Comparison of ENCODE assay signal across 11 cellular contexts in the genomic region with DNA sequence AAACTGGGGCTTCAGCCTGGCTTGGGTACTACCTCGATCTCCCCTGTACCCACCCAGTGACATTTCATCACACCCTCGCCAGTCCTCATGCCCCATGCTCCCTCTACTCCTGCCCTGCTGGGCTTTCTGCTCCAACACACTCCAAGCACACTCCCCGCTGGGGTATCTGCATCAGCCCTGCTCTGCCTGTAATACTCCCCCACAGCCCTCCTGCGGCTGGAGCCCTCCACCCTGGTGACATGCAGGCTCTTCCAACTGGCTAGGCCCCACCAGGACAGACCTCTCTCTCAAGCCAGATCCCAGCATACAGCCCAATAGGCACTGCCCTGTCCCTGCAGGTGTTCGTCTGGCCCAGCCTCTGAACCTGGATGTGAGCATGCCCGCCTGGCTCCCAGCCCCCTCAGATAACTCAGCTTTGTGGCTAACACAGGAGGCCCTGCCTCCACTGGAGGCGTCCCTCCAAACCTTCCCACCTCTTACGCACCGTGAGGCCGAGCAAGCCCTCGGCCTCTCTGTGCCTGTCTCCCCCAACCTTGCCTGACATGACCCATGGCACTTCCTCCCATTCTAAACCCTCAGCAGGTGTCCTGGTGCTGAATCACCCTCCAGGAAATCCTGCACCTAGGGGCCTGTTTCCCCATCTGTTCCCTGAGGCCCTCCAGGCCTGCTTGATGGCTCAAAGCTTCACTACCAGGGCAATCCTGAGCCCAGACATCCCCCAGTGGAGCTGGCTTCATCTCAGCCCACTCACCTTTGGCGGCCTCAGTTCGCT. TPM values are rescaled to one million over a fixed set of nuclear protein-coding genes. Genes with fewer than 3 reads are reported as not detected.
DNase-seq lines count a peak whose midpoint lies in the region; ATAC-seq and TF ChIP-seq lines count a peak whose summit lies in the region.
"Had no signal": no experiment of that assay in that cellular context is flagged by ENCODE, and none has a peak within 500 bp of the region (broad histone marks: within the 10 kb centered on the region; RNA-seq: fewer than 3 reads in every experiment).

No MANE protein-coding gene starts in this region.

- DNase-seq in NCI-H1092 treated with DMSO at 0.1 percent for 48 hours (lab: John Stamatoyannopoulos, UW) (peak; percentile 61), NCI-H1092 (lab: John Stamatoyannopoulos, UW) (no peak), nephron progenitor cell (no peak), cerebellum (ENCODE audit: low spot score) (no peak)
- no peak for DNase-seq in NK-92 treated with Interleukin-12 subunit alpha and Interleukin-12 subunit beta, amount 100 ng/mL, for 24 hours (lab: John Stamatoyannopoulos, UW)
- DNase-seq: naive B cell; stimulated activated CD4-positive, alpha-beta T cell treated with anti-CD3 and anti-CD28 coated beads, Interleukin-2, amount 100 ng/mL, for 24 hours had no signal

- no peak for ATAC-seq in activated T-helper 17 cell treated with anti-CD3 and anti-CD28 coated beads, Interleukin-2, amount 50 U/mL, for 72 hours (replicated peaks)
- no peak for ATAC-seq in GM21526 (IDR thresholded peaks at IDR 0.05; ENCODE audit: low FRiP score, unreplicated experiment)

- no peaks in the 10 kb centered on the region for H3K36me3 Mint-ChIP-seq in activated T-helper 17 cell treated with anti-CD3 and anti-CD28 coated beads, Interleukin-2, amount 50 U/mL, for 72 hours (ENCODE audit: low read depth)
- no peaks in the 10 kb centered on the region for H3K36me3 Mint-ChIP-seq in nephron progenitor cell (ENCODE audit: low read depth)
- H3K36me3 Mint-ChIP-seq: naive B cell had no signal

- TF ChIP-seq RAD21 in Ishikawa (IDR thresholded peaks at IDR 0.05; ENCODE audit: low read depth): peak; percentile 17; the same call in 1 of the 2 replicates

- H3K27ac Mint-ChIP-seq in activated T-helper 17 cell treated with anti-CD3 and anti-CD28 coated beads, Interleukin-2, amount 50 U/mL, for 72 hours: peak overlapping the region; percentile 39
- peak overlapping the region; percentile 84 for H3K27ac Mint-ChIP-seq in nephron progenitor cell
- H3K27ac Mint-ChIP-seq: activated CD4-positive, alpha-beta T cell treated with anti-CD3 and anti-CD28 coated beads for 36 hours had no signal

- no peak overlapping the region for H3K4me3 Mint-ChIP-seq in activated T-helper 17 cell treated with anti-CD3 and anti-CD28 coated beads, Interleukin-2, amount 50 U/mL, for 72 hours
- no peak overlapping the region for H3K4me3 Mint-ChIP-seq in nephron progenitor cell
- H3K4me3 Mint-ChIP-seq: activated CD4-positive, alpha-beta T cell treated with anti-CD3 and anti-CD28 coated beads for 36 hours had no signal

- TF ChIP-seq CTCF in nephron progenitor cell (IDR thresholded peaks at IDR 0.05): no peak

- no peaks in the 10 kb centered on the region for H3K9me3 Mint-ChIP-seq in activated T-helper 17 cell treated with anti-CD3 and anti-CD28 coated beads, Interleukin-2, amount 50 U/mL, for 72 hours
- H3K9me3 Mint-ChIP-seq in nephron progenitor cell: no peaks in the 10 kb centered on the region

- TF ChIP-seq EP300 in Ishikawa (IDR thresholded peaks at IDR 0.05; ENCODE audit: borderline replicate concordance): peak; percentile 84

- no peaks in the 10 kb centered on the region for H3K27me3 Mint-ChIP-seq in activated T-helper 17 cell treated with anti-CD3 and anti-CD28 coated beads, Interleukin-2, amount 50 U/mL, for 72 hours
- no peaks in the 10 kb centered on the region for H3K27me3 Mint-ChIP-seq in nephron progenitor cell (ENCODE audit: low read depth, poor library complexity)
- H3K27me3 Mint-ChIP-seq: activated CD4-positive, alpha-beta T cell treated with anti-CD3 and anti-CD28 coated beads for 36 hours had no signal

- H3K4me1 Mint-ChIP-seq in activated T-helper 17 cell treated with anti-CD3 and anti-CD28 coated beads, Interleukin-2, amount 50 U/mL, for 72 hours: no peaks in the 10 kb centered on the region
- peaks cover 16% of the 10 kb centered on the region for H3K4me1 Mint-ChIP-seq in nephron progenitor cell

TF ChIP-seq in Ishikawa, 13 proteins besides CTCF, POLR2A, EP300 and RAD21:
- TF ChIP-seq, protein P1, sequence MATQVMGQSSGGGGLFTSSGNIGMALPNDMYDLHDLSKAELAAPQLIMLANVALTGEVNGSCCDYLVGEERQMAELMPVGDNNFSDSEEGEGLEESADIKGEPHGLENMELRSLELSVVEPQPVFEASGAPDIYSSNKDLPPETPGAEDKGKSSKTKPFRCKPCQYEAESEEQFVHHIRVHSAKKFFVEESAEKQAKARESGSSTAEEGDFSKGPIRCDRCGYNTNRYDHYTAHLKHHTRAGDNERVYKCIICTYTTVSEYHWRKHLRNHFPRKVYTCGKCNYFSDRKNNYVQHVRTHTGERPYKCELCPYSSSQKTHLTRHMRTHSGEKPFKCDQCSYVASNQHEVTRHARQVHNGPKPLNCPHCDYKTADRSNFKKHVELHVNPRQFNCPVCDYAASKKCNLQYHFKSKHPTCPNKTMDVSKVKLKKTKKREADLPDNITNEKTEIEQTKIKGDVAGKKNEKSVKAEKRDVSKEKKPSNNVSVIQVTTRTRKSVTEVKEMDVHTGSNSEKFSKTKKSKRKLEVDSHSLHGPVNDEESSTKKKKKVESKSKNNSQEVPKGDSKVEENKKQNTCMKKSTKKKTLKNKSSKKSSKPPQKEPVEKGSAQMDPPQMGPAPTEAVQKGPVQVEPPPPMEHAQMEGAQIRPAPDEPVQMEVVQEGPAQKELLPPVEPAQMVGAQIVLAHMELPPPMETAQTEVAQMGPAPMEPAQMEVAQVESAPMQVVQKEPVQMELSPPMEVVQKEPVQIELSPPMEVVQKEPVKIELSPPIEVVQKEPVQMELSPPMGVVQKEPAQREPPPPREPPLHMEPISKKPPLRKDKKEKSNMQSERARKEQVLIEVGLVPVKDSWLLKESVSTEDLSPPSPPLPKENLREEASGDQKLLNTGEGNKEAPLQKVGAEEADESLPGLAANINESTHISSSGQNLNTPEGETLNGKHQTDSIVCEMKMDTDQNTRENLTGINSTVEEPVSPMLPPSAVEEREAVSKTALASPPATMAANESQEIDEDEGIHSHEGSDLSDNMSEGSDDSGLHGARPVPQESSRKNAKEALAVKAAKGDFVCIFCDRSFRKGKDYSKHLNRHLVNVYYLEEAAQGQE (IDR thresholded peaks at IDR 0.05; ENCODE audit: low read depth): no peak
- TF ChIP-seq FOXM1 (IDR thresholded peaks at IDR 0.05; ENCODE audit: borderline replicate concordance, low read depth): no peak
- TF ChIP-seq, protein P2, sequence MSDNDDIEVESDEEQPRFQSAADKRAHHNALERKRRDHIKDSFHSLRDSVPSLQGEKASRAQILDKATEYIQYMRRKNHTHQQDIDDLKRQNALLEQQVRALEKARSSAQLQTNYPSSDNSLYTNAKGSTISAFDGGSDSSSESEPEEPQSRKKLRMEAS (IDR thresholded peaks at IDR 0.05): peak; percentile 63
- peak; percentile 89 for TF ChIP-seq TCF12 (IDR thresholded peaks at IDR 0.05; ENCODE audit: low read depth)
- TF ChIP-seq, protein P3, sequence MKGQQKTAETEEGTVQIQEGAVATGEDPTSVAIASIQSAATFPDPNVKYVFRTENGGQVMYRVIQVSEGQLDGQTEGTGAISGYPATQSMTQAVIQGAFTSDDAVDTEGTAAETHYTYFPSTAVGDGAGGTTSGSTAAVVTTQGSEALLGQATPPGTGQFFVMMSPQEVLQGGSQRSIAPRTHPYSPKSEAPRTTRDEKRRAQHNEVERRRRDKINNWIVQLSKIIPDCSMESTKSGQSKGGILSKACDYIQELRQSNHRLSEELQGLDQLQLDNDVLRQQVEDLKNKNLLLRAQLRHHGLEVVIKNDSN (IDR thresholded peaks at IDR 0.05): no peak
- TF ChIP-seq TAF1 (IDR thresholded peaks at IDR 0.05; ENCODE audit: low read depth): 0 out of 2 replicates have a peak, but pooled peaks have one; percentile 24
- 0 out of 2 replicates have a peak, but pooled peaks have one; percentile 12 for TF ChIP-seq TEAD4 (IDR thresholded peaks at IDR 0.05)
- peak; percentile 31; the same call in 1 of the 2 replicates for TF ChIP-seq EGR1 (IDR thresholded peaks at IDR 0.05)
- TF ChIP-seq CEBPB (IDR thresholded peaks at IDR 0.05): no peak; the same call in 1 of the 2 replicates
- TF ChIP-seq CREB1 (IDR thresholded peaks at IDR 0.05; ENCODE audit: low read depth): no peak
- no peak; the same call in 1 of the 2 replicates for TF ChIP-seq NFIC (IDR thresholded peaks at IDR 0.05)
- no peak for TF ChIP-seq YY1 (IDR thresholded peaks at IDR 0.05; ENCODE audit: low read depth)
- 0 out of 2 replicates have a peak, but pooled peaks have one; percentile 2 for TF ChIP-seq ZBTB7A (IDR thresholded peaks at IDR 0.05; ENCODE audit: low read depth)

RNA-seq across cellular contexts. Expression of a gene that starts 33.5 kb away (rescaled TPM):
- total RNA-seq in activated T-helper 17 cell treated with anti-CD3 and anti-CD28 coated beads, Interleukin-2, amount 50 U/mL, for 72 hours: 10 to 100 TPM; 14.1 to 21.4 TPM
- 9.5 TPM for total RNA-seq in cerebellum

RNA-seq across cellular contexts. Expression of a gene that starts 33.5 kb away (rescaled TPM):
- total RNA-seq in activated T-helper 17 cell treated with anti-CD3 and anti-CD28 coated beads, Interleukin-2, amount 50 U/mL, for 72 hours: 100 to 1,000 TPM in 1 of 2 donors, 10 to 100 TPM in 1; 53.4 to 133 TPM
- 39.5 TPM for total RNA-seq in cerebellum

RNA-seq across cellular contexts. Expression of a gene that starts 41.5 kb away (rescaled TPM):
- total RNA-seq in activated T-helper 17 cell treated with anti-CD3 and anti-CD28 coated beads, Interleukin-2, amount 50 U/mL, for 72 hours: 1 to 10 TPM; 1.0 to 1.2 TPM
- total RNA-seq in cerebellum: 64.5 TPM

RNA-seq across cellular contexts. Expression of a gene that starts 45.8 kb away (rescaled TPM):
- 10 to 100 TPM; 19.3 to 28.2 TPM for total RNA-seq in activated T-helper 17 cell treated with anti-CD3 and anti-CD28 coated beads, Interleukin-2, amount 50 U/mL, for 72 hours
- total RNA-seq in cerebellum: 12.4 TPM

Comparison
In these comparisons a context has a peak if more than half of its experiments do, and no peak if none do; other contexts are left out.
1. RNA of a gene that starts 41.5 kb away (total RNA-seq): 64.5 TPM in cerebellum (single experiment); 1.0 to 1.2 TPM in activated T-helper 17 cell treated with anti-CD3 and anti-CD28 coated beads, Interleukin-2, amount 50 U/mL, for 72 hours; every median in the first group is over 10 times any median in the second.